18 cellular contexts compared by ENCODE assay signal in genomic region chr2:48829036-48829435, GRCh38.
"Had no signal": no experiment of that assay in that cellular context is flagged by ENCODE, and none has a peak within 500 bp of the region (broad histone marks: within the 10 kb centered on the region; RNA-seq: fewer than 3 reads in every experiment).

No MANE protein-coding gene starts in this region.

- H3K4me3 ChIP-seq: esophagus squamous epithelium, gastroesophageal sphincter, right atrium auricular region, testis, upper lobe of left lung had no signal

- H3K9me3 ChIP-seq: esophagus squamous epithelium, testis, upper lobe of left lung had no signal

- H3K36me3 ChIP-seq: esophagus squamous epithelium, gastroesophageal sphincter, right atrium auricular region, upper lobe of left lung had no signal

- H3K27me3 ChIP-seq: esophagus squamous epithelium, gastroesophageal sphincter, right atrium auricular region, testis, upper lobe of left lung had no signal

- DNase-seq: activated CD4-positive, alpha-beta T cell treated with anti-CD3 and anti-CD28 coated beads for 48 hours; activated CD8-positive, alpha-beta T cell treated with anti-CD3 and anti-CD28 coated beads for 36 hours; activated effector memory CD4-positive, alpha-beta T cell treated with Interleukin-2 at 50 U/mL for 16 hours; activated naive CD4-positive, alpha-beta T cell treated with anti-CD3 and anti-CD28 coated beads, Interleukin-2, amount 50 U/mL, for 16 hours; activated T-cell treated with anti-CD3 and anti-CD28 coated beads, Interleukin-2, amount 50 U/mL, for 4 hours; amniotic stem cell; esophagus squamous epithelium; hippocampal formation; left ventricle myocardium superior; mesenchymal stem cell; naive thymus-derived CD8-positive, alpha-beta T cell; small intestine; stimulated activated naive CD8-positive, alpha-beta T cell treated with anti-CD3 and anti-CD28 coated beads, Interleukin-15, amount 100 ng/mL, for 72 hours; SW 1271; testis; upper lobe of left lung had no signal

- H3K4me1 ChIP-seq: esophagus squamous epithelium, gastroesophageal sphincter, right atrium auricular region, testis, upper lobe of left lung had no signal

- H3K27ac ChIP-seq: esophagus squamous epithelium, gastroesophageal sphincter, right atrium auricular region, testis, upper lobe of left lung had no signal
